16 cellular contexts compared by ENCODE assay signal in genomic region chr11:111438846-111439520, GRCh38. TPM values are rescaled to one million over a fixed set of nuclear protein-coding genes. Genes with fewer than 3 reads are reported as not detected.
DNase-seq lines count a peak whose midpoint lies in the region; ATAC-seq and TF ChIP-seq lines count a peak whose summit lies in the region.
"Had no signal": no experiment of that assay in that cellular context is flagged by ENCODE, and none has a peak within 500 bp of the region (broad histone marks: within the 10 kb centered on the region; RNA-seq: fewer than 3 reads in every experiment).

No MANE protein-coding gene starts in this region.

- CTCF ChIA-PET in A673 (lab: Charles Lee), result interaction anchor here (1.0 kb wide), 1 partner anchor 8 kb away, joined by 3 read pairs; no protein-coding TSS in a partner anchor

- H3K9me3 Mint-ChIP-seq in activated T-cell treated with anti-CD3 and anti-CD28 coated beads, Interleukin-2, amount 50 U/mL, for 72 hours, result no peaks in the 10 kb centered on the region

- H3K4me3 Mint-ChIP-seq in activated T-cell treated with anti-CD3 and anti-CD28 coated beads, Interleukin-2, amount 50 U/mL, for 72 hours, result no peak overlapping the region
- H3K4me3 Mint-ChIP-seq: T-helper 17 cell had no signal

- POLR2A ChIA-PET in A673 (lab: Charles Lee; ENCODE audit: low non-redundant PET), result no interaction called here

- intact Hi-C loops in A673 (cut with micrococcal nuclease; ENCODE audit: unreplicated experiment), result no loop called here
- intact Hi-C loops in left cardiac atrium (cut with DNase I), result no loop called here

- H3K4me1 Mint-ChIP-seq in activated T-cell treated with anti-CD3 and anti-CD28 coated beads, Interleukin-2, amount 50 U/mL, for 72 hours (ENCODE audit: low read depth), result peaks cover 29% of the 10 kb centered on the region

- H3K4me1 ChIP-seq in A673 (ENCODE audit: insufficient read depth, low read length, poor library complexity, severe bottlenecking) (peaks cover 13% of the 10 kb centered on the region), MM.1S (ENCODE audit: low read length) (peaks cover 50% of the 10 kb centered on the region)

- H3K79me2 ChIP-seq in MM.1S (ENCODE audit: low read length), result no peaks in the 10 kb centered on the region

- H3K9ac ChIP-seq in MM.1S (ENCODE audit: low read length), result peak overlapping the region; percentile 63

- H3K4me2 ChIP-seq in MM.1S (ENCODE audit: low read depth, low read length), result peak overlapping the region; percentile 46

- no peaks in the 10 kb centered on the region for H4K20me1 ChIP-seq in MM.1S (ENCODE audit: insufficient read depth, low read length)

- no peaks in the 10 kb centered on the region for H3K36me3 Mint-ChIP-seq in activated T-cell treated with anti-CD3 and anti-CD28 coated beads, Interleukin-2, amount 50 U/mL, for 72 hours (ENCODE audit: insufficient read depth in 2 of 2)

- H3K27ac ChIP-seq in A673 (ENCODE audit: low read depth, low read length, poor library complexity, severe bottlenecking) (no peak overlapping the region), MM.1S (ENCODE audit: low read length) (peak overlapping the region; percentile 94)
- H3K27ac ChIP-seq: skin epidermis had no signal

- no peak overlapping the region for H3K27ac Mint-ChIP-seq in activated T-cell treated with anti-CD3 and anti-CD28 coated beads, Interleukin-2, amount 50 U/mL, for 72 hours
- H3K27ac Mint-ChIP-seq: T-helper 17 cell had no signal

- H3K9me3 ChIP-seq in A673 (ENCODE audit: low read depth, low read length, poor library complexity, severe bottlenecking), result no peaks in the 10 kb centered on the region
- no peaks in the 10 kb centered on the region for H3K9me3 ChIP-seq in MM.1S (replicated peaks; ENCODE audit: insufficient read depth, low read length)

- peak overlapping the region; percentile 32 for H2AFZ ChIP-seq in MM.1S (ENCODE audit: low read length)

- H3K27me3 ChIP-seq in A673 (replicated peaks; ENCODE audit: insufficient read depth, low read depth, low read length, poor library complexity) (no peaks in the 10 kb centered on the region), MM.1S (replicated peaks; ENCODE audit: insufficient read depth, low read length) (no peaks in the 10 kb centered on the region)

- TF ChIP-seq CTCF in A673 (conservative IDR thresholded peaks at IDR 0.05; ENCODE audit: low read depth, low read length) (no peak), MM.1S (IDR thresholded peaks at IDR 0.05; ENCODE audit: low read length) (no peak)

- H3K27me3 Mint-ChIP-seq in activated T-cell treated with anti-CD3 and anti-CD28 coated beads, Interleukin-2, amount 50 U/mL, for 72 hours (ENCODE audit: low read depth), result no peaks in the 10 kb centered on the region

- H3K9me2 ChIP-seq in MM.1S (replicated peaks; ENCODE audit: insufficient read depth, low read length), result no peaks in the 10 kb centered on the region

- H3K36me3 ChIP-seq in A673 (ENCODE audit: insufficient read depth, low read length, poor library complexity, severe bottlenecking) (no peaks in the 10 kb centered on the region), MM.1S (replicated peaks; ENCODE audit: insufficient read depth, low read length) (no peaks in the 10 kb centered on the region)

- peaks cover 36% of the 10 kb centered on the region for H3F3A ChIP-seq in MM.1S (ENCODE audit: insufficient read depth, low read length)

- ATAC-seq in GM18907 (IDR thresholded peaks at IDR 0.05; ENCODE audit: unreplicated experiment) (peak; percentile 53), HG02763 (IDR thresholded peaks at IDR 0.05; ENCODE audit: unreplicated experiment) (no peak), left cardiac atrium (no peak)
- no peak for ATAC-seq in activated T-cell treated with anti-CD3 and anti-CD28 coated beads, Interleukin-2, amount 50 U/mL, for 72 hours (replicated peaks in 1 of 2)
- ATAC-seq: T-helper 17 cell had no signal

- DNase-seq in A673 (ENCODE audit: low spot score) (peak; percentile 34), MM.1S (peak; percentile 97), SHP77 treated with DMSO at 0.1 percent for 48 hours (lab: John Stamatoyannopoulos, UW) (peak; percentile 52), SKM-1 treated with dmso at 0.1 percent for 144 hours (lab: John Stamatoyannopoulos, UW; ENCODE audit: unreplicated experiment) (no peak), left cardiac atrium (no peak)
- DNase-seq in activated T-cell treated with anti-CD3 and anti-CD28 coated beads, Interleukin-2, amount 50 U/mL, for 72 hours, result no peak
- DNase-seq: ACHN; activated CD4-positive, alpha-beta T cell treated with anti-CD3 and anti-CD28 coated beads for 4 hours; activated T-cell treated with anti-CD3 and anti-CD28 coated beads, Interleukin-2, amount 50 U/mL, for 1 hour; caudate nucleus; foreskin fibroblast; T-helper 17 cell had no signal

- H3K4me3 ChIP-seq in A673 (ENCODE audit: low read depth, low read length, poor library complexity, severe bottlenecking), result no peak overlapping the region
- peak overlapping the region; percentile 5; the same call in 1 of the 2 replicates for H3K4me3 ChIP-seq in MM.1S (ENCODE audit: low read length)
- H3K4me3 ChIP-seq: skin epidermis had no signal

- no TSS peak for BruUV-seq in A673 (replicated peaks; lab: Mats Ljungman, UMichigan)

RNA-seq across cellular contexts. Expression of gene POU2AF1, which starts 59.9 kb away (rescaled TPM):
- not detected in 2 replicates for total RNA-seq in A673 (2021)
- 10 to 100 TPM in 1 of 2 donors, 1 to 10 TPM in 1; 2.5 to 12.4 TPM for total RNA-seq in activated T-cell treated with anti-CD3 and anti-CD28 coated beads, Interleukin-2, amount 50 U/mL, for 72 hours
- total RNA-seq in left cardiac atrium, result under 1 TPM; 0.10 to 0.21 TPM
- total RNA-seq: RPMI7951 had no signal

Comparison
In these comparisons a context has a peak if more than half of its experiments do, and no peak if none do; other contexts are left out.
1. DNase-seq: peak in A673 (single experiment), MM.1S (single experiment) and SHP77 treated with DMSO at 0.1 percent for 48 hours (single experiment); none in SKM-1 treated with dmso at 0.1 percent for 144 hours (single experiment), activated T-cell treated with anti-CD3 and anti-CD28 coated beads, Interleukin-2, amount 50 U/mL, for 72 hours (0 of 2) and left cardiac atrium (single experiment).